ENCODE assay signal across 14 cellular contexts in genomic region chr1:172909606-172910326, GRCh38.
DNase-seq lines count a peak whose midpoint lies in the region; ATAC-seq and TF ChIP-seq lines count a peak whose summit lies in the region.
"Had no signal": no experiment of that assay in that cellular context is flagged by ENCODE, and none has a peak within 500 bp of the region (broad histone marks: within the 10 kb centered on the region; RNA-seq: fewer than 3 reads in every experiment).

No MANE protein-coding gene starts in this region.

- H3K36me3 ChIP-seq in breast epithelium: no peaks in the 10 kb centered on the region
- no peaks in the 10 kb centered on the region for H3K36me3 ChIP-seq in adipocyte (ENCODE audit: control insufficient read depth, insufficient read depth, low read length, severe bottlenecking)
- H3K36me3 ChIP-seq in aorta (ENCODE audit: control insufficient read depth in 1 of 2, insufficient read depth in 2 of 2, low read length in 1 of 2): no peaks in the 10 kb centered on the region
- H3K36me3 ChIP-seq in heart right ventricle: no peaks in the 10 kb centered on the region
- H3K36me3 ChIP-seq: thoracic aorta had no signal

- BruUV-seq in MCF 10A (replicated peaks; lab: Mats Ljungman, UMichigan): no TSS peak

- DNase-seq in MCF 10A (ENCODE audit: unreplicated experiment) (peak; percentile 55), breast epithelium (ENCODE audit: low spot score in 2 of 2) (no peak), adipocyte (ENCODE audit: low read depth) (peak; percentile 57), foreskin fibroblast (peak; percentile 95), aorta (no peak), heart right ventricle (no peak)
- DNase-seq: 8988T; activated CD4-positive, alpha-beta memory T cell treated with anti-CD3 and anti-CD28 coated beads, Interleukin-2, amount 10 ng/mL, durations not matched to agents 7 days and 5 days; activated naive CD4-positive, alpha-beta T cell treated with Interleukin-2 at 50 U/mL for 16 hours; NCI-H146 had no signal

- H3K9me3 ChIP-seq in breast epithelium (peaks cover 11 to 14% of the 10 kb centered on the region in 2 donors), adipocyte (ENCODE audit: control insufficient read depth, low read length) (peaks cover 10% of the 10 kb centered on the region), aorta (ENCODE audit: control insufficient read depth, low read length) (peaks cover 2% of the 10 kb centered on the region), heart right ventricle (peaks cover 0 to 30% (median 14%) of the 10 kb centered on the region in 11 donors)

- H3K9me3 Mint-ChIP-seq in MCF 10A (ENCODE audit: unreplicated experiment): peaks cover 25% of the 10 kb centered on the region

- H3K27ac ChIP-seq in breast epithelium (no peak overlapping the region), aorta (ENCODE audit: low read depth in 1 of 2, low read length in 2 of 2) (no peak overlapping the region), heart right ventricle (no peak overlapping the region)
- H3K27ac ChIP-seq: thoracic aorta had no signal

- TF ChIP-seq CTCF in MCF 10A (IDR thresholded peaks at IDR 0.05; ENCODE audit: unreplicated experiment) (no peak), breast epithelium (IDR thresholded peaks at IDR 0.05) (no peak), foreskin fibroblast (IDR thresholded peaks at IDR 0.05; ENCODE audit: low read depth, low read length) (no peak), heart right ventricle (IDR thresholded peaks at IDR 0.05) (no peak)

- no peaks in the 10 kb centered on the region for H3K27me3 Mint-ChIP-seq in MCF 10A (ENCODE audit: insufficient read depth, unreplicated experiment)

- POLR2A ChIA-PET in MCF 10A (lab: Yijun Ruan, JAX): interaction anchor here (0.6 to 1.6 kb wide), 3 partner anchors 8 to 142 kb away, joined by 3 to 11 read pairs (median 3); no protein-coding TSS in a partner anchor

- intact Hi-C loops in MCF 10A (cut with micrococcal nuclease) (no loop called here), breast epithelium (cut with DNase I; ENCODE audit: low total_unique reads) (no loop called here), aorta (cut with DNase I) (no loop called here), heart right ventricle (cut with DNase I) (no loop called here)

- H3K4me3 Mint-ChIP-seq in MCF 10A (ENCODE audit: unreplicated experiment): no peak overlapping the region
- H3K4me3 Mint-ChIP-seq: activated CD4-positive, alpha-beta memory T cell treated with anti-CD3 and anti-CD28 coated beads, Interleukin-2, amount 10 ng/mL, durations not matched to agents 7 days and 5 days had no signal

- TF ChIP-seq POLR2A in breast epithelium (IDR thresholded peaks at IDR 0.05): no peak

- ATAC-seq in aorta (ENCODE audit: low FRiP score): peak; percentile 33
- ATAC-seq in heart right ventricle: no peak
- no peak for ATAC-seq in GM21717 (IDR thresholded peaks at IDR 0.05; ENCODE audit: unreplicated experiment)
- no peak for ATAC-seq in GM19467 (IDR thresholded peaks at IDR 0.05; ENCODE audit: unreplicated experiment)
- ATAC-seq: sciatic nerve had no signal

- H3K4me3 ChIP-seq in breast epithelium: no peak overlapping the region
- H3K4me3 ChIP-seq in adipocyte (ENCODE audit: low read length): no peak overlapping the region
- no peak overlapping the region for H3K4me3 ChIP-seq in foreskin fibroblast (ENCODE audit: low read depth in 1 of 2, low read length in 2 of 2)
- no peak overlapping the region for H3K4me3 ChIP-seq in aorta (ENCODE audit: low read length in 2 of 2)
- no peak overlapping the region for H3K4me3 ChIP-seq in heart right ventricle
- H3K4me3 ChIP-seq: thoracic aorta had no signal

- WGBS in aorta, 2 donors: 83 to 90% methylated on average over 11 of the region's 11 CpGs
- WGBS in heart right ventricle, 2 donors: 85 to 89% methylated on average over 11 of the region's 11 CpGs

- H3K27ac Mint-ChIP-seq in MCF 10A (ENCODE audit: low read depth, unreplicated experiment): peak overlapping the region; percentile 43
- H3K27ac Mint-ChIP-seq: activated CD4-positive, alpha-beta memory T cell treated with anti-CD3 and anti-CD28 coated beads, Interleukin-2, amount 10 ng/mL, durations not matched to agents 7 days and 5 days had no signal

- H3K4me1 ChIP-seq in breast epithelium (no peaks in the 10 kb centered on the region), adipocyte (ENCODE audit: control insufficient read depth, insufficient read depth, low read length) (peaks cover 21% of the 10 kb centered on the region), aorta (ENCODE audit: control insufficient read depth in 1 of 2, insufficient read depth in 2 of 2, low read length in 2 of 2) (no peaks in the 10 kb centered on the region), heart right ventricle (peaks cover 0 to 19% (median 0%) of the 10 kb centered on the region in 9 donors)

- CTCF ChIA-PET in MCF 10A (lab: Yijun Ruan, JAX): interaction anchor here (0.6 to 1.7 kb wide), 7 partner anchors 9 to 755 kb away, joined by 3 to 9 read pairs (median 4); no protein-coding TSS in a partner anchor

- peaks cover 31% of the 10 kb centered on the region for H3K4me1 Mint-ChIP-seq in MCF 10A (ENCODE audit: insufficient read depth, unreplicated experiment)

- no peaks in the 10 kb centered on the region for H3K36me3 Mint-ChIP-seq in MCF 10A (ENCODE audit: insufficient read depth, unreplicated experiment)

- no peak overlapping the region for H3K9ac ChIP-seq in adipocyte (ENCODE audit: low read length)

- H3K27me3 ChIP-seq in breast epithelium (no peaks in the 10 kb centered on the region), adipocyte (replicated peaks; ENCODE audit: control insufficient read depth, insufficient read depth, low read length) (no peaks in the 10 kb centered on the region), aorta (ENCODE audit: control insufficient read depth in 1 of 2, insufficient read depth in 2 of 2, low read length in 1 of 2) (no peaks in the 10 kb centered on the region), heart right ventricle (no peaks in the 10 kb centered on the region)

Comparison
In these comparisons a context has a peak if more than half of its experiments do, and no peak if none do; other contexts are left out.
1. DNase-seq: peak in MCF 10A (single experiment), adipocyte (single experiment) and foreskin fibroblast (2 of 2); none in breast epithelium (0 of 2), aorta (0 of 2) and heart right ventricle (0 of 2).